ENCODE assay signal across 1 cellular context in the genomic region with DNA sequence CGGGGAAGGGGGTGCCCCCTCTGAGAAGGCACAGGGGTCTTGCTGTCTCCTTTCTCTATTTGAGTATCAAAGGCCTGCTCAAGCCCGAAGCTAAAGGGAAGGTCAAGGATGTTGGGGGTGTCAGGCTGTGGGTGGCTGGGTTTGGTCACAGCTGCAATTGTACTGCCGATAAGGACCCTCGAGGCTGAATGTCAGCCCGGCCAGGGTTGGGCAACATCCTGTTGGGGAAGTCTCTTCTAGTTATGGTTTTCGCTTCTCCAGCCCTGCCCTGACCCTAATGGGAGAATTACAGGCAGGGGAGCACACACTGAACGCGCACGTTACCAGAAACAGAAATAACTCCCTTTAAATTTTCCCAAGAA.
TF ChIP-seq lines count a peak whose summit lies in the region.
"Not testable (repeated sequence)": the region's sequence is repeated elsewhere in the genome, so short reads cannot be mapped to it uniquely, and the experiment has no call there.

No MANE protein-coding gene starts in this region.

TF ChIP-seq in K562, 482 proteins besides CTCF, POLR2A, EP300 and RAD21:
- TF ChIP-seq TFAP4 (CRISPR knock-in tag; IDR thresholded peaks at IDR 0.05; ENCODE audit: borderline replicate concordance) = peak; percentile 88; the same call in 1 of the 2 replicates
- 0 out of 2 replicates have a peak, but pooled peaks have one; percentile 23 for TF ChIP-seq MYC (IDR thresholded peaks at IDR 0.05; ENCODE audit: low read depth, low read length)
- TF ChIP-seq MYC (CRISPR knock-in tag; IDR thresholded peaks at IDR 0.05; ENCODE audit: borderline replicate concordance, low read depth); TEAD4 (CRISPR knock-in tag; IDR thresholded peaks at IDR 0.05; ENCODE audit: borderline replicate concordance): not testable (repeated sequence)
- peak; percentile 20; the same call in 1 of the 2 replicates for TF ChIP-seq TEAD4 (IDR thresholded peaks at IDR 0.05; ENCODE audit: low read length)
- peak; percentile 74 for TF ChIP-seq ETV1 (tag; conservative IDR thresholded peaks at IDR 0.05; ENCODE audit: low read depth)
- TF ChIP-seq CEBPB (tag; IDR thresholded peaks at IDR 0.05) = peak; percentile 92
- peak; percentile 49 for TF ChIP-seq HMBOX1 (IDR thresholded peaks at IDR 0.05)
- peak; percentile 53; the same call in 1 of the 2 replicates for TF ChIP-seq ETV5 (CRISPR knock-in tag; IDR thresholded peaks at IDR 0.05; ENCODE audit: low read depth)
- TF ChIP-seq ARID1B (IDR thresholded peaks at IDR 0.05) = peak; percentile 44; the same call in 1 of the 2 replicates
- peak; percentile 49; the same call in 1 of the 2 replicates for TF ChIP-seq RBFOX2 (IDR thresholded peaks at IDR 0.05; ENCODE audit: low read depth, low read length)
- 0 out of 2 replicates have a peak, but pooled peaks have one; percentile 17 for TF ChIP-seq MTA3 (IDR thresholded peaks at IDR 0.05; ENCODE audit: borderline replicate concordance)
- TF ChIP-seq CBFA2T2 (conservative IDR thresholded peaks at IDR 0.05) = peak; percentile 26; the same call in 1 of the 2 replicates
- 0 out of 2 replicates have a peak, but pooled peaks have one; percentile 25 for TF ChIP-seq FOXP1 (CRISPR knock-in tag; IDR thresholded peaks at IDR 0.05)
- TF ChIP-seq ZNF584 (CRISPR knock-in tag; IDR thresholded peaks at IDR 0.05; ENCODE audit: low read depth) = peak; percentile 47; the same call in 1 of the 2 replicates
- peak; percentile 55; the same call in 1 of the 2 replicates for TF ChIP-seq MAX (CRISPR knock-in tag; IDR thresholded peaks at IDR 0.05)
- peak; percentile 59 for TF ChIP-seq CBFA2T3 (IDR thresholded peaks at IDR 0.05)
- 0 out of 4 replicates have a peak, but pooled peaks of 1 of the 2 experiments have one; percentile 29 for TF ChIP-seq TRIM24 (IDR thresholded peaks at IDR 0.05)
- peak; percentile 25 for TF ChIP-seq DACH1 (IDR thresholded peaks at IDR 0.05; ENCODE audit: partially characterized antibody)
- peak; percentile 35; the same call in 1 of the 2 replicates for TF ChIP-seq GABPB1 (CRISPR knock-in tag; IDR thresholded peaks at IDR 0.05)
- TF ChIP-seq, protein P1, sequence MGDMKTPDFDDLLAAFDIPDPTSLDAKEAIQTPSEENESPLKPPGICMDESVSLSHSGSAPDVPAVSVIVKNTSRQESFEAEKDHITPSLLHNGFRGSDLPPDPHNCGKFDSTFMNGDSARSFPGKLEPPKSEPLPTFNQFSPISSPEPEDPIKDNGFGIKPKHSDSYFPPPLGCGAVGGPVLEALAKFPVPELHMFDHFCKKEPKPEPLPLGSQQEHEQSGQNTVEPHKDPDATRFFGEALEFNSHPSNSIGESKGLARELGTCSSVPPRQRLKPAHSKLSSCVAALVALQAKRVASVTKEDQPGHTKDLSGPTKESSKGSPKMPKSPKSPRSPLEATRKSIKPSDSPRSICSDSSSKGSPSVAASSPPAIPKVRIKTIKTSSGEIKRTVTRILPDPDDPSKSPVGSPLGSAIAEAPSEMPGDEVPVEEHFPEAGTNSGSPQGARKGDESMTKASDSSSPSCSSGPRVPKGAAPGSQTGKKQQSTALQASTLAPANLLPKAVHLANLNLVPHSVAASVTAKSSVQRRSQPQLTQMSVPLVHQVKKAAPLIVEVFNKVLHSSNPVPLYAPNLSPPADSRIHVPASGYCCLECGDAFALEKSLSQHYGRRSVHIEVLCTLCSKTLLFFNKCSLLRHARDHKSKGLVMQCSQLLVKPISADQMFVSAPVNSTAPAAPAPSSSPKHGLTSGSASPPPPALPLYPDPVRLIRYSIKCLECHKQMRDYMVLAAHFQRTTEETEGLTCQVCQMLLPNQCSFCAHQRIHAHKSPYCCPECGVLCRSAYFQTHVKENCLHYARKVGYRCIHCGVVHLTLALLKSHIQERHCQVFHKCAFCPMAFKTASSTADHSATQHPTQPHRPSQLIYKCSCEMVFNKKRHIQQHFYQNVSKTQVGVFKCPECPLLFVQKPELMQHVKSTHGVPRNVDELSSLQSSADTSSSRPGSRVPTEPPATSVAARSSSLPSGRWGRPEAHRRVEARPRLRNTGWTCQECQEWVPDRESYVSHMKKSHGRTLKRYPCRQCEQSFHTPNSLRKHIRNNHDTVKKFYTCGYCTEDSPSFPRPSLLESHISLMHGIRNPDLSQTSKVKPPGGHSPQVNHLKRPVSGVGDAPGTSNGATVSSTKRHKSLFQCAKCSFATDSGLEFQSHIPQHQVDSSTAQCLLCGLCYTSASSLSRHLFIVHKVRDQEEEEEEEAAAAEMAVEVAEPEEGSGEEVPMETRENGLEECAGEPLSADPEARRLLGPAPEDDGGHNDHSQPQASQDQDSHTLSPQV (IDR thresholded peaks at IDR 0.05) = peak; percentile 70
- peak; percentile 42; the same call in 1 of the 2 replicates for TF ChIP-seq GABPA (tag; conservative IDR thresholded peaks at IDR 0.05; ENCODE audit: low read depth)
- peak; percentile 34; the same call in 1 of the 2 replicates for TF ChIP-seq FOSL1 (tag; conservative IDR thresholded peaks at IDR 0.05)
- peak; percentile 84 for TF ChIP-seq CEBPG (CRISPR knock-in tag; IDR thresholded peaks at IDR 0.05)
- TF ChIP-seq CEBPG (tag; conservative IDR thresholded peaks at IDR 0.05 in 1 of 2, IDR thresholded peaks at IDR 0.05 in 1 of 2) = peak; percentile 71 to 79
- TF ChIP-seq EGR1 (conservative IDR thresholded peaks at IDR 0.05) = peak; percentile 79
- peak; percentile 75; the same call in 1 of the 2 replicates for TF ChIP-seq ZBTB7A (IDR thresholded peaks at IDR 0.05; ENCODE audit: borderline replicate concordance, control insufficient read depth, low read depth, low read length)
- peak; percentile 16; the same call in 1 of the 2 replicates for TF ChIP-seq VEZF1 (CRISPR knock-in tag; IDR thresholded peaks at IDR 0.05)
- TF ChIP-seq ZNF134 (CRISPR knock-in tag; conservative IDR thresholded peaks at IDR 0.05) = 0 out of 2 replicates have a peak, but pooled peaks have one; percentile 16
- TF ChIP-seq RCOR1 (IDR thresholded peaks at IDR 0.05; ENCODE audit: borderline replicate concordance in 1 of 2, low read depth in 2 of 2, low read length in 2 of 2) = peak in 1 of 2 experiments; percentile 13; a peak in 1 of 4 replicates
- peak; percentile 53 for TF ChIP-seq TCF3 (CRISPR knock-in tag; IDR thresholded peaks at IDR 0.05)
- peak; percentile 83 for TF ChIP-seq PRDM10 (IDR thresholded peaks at IDR 0.05; ENCODE audit: partially characterized antibody)
- 0 out of 2 replicates have a peak, but pooled peaks have one; percentile 38 for TF ChIP-seq DMBX1 (CRISPR knock-in tag; IDR thresholded peaks at IDR 0.05; ENCODE audit: borderline replicate concordance)
- 0 out of 2 replicates have a peak, but pooled peaks have one; percentile 28 for TF ChIP-seq GTF2E2 (tag; IDR thresholded peaks at IDR 0.05)
